Comparison of ENCODE assay signal across 1 cellular context in genomic region chr2:137910641-137911040, GRCh38.
TF ChIP-seq lines count a peak whose summit lies in the region.

No MANE protein-coding gene starts in this region.

TF ChIP-seq in WTC11, 78 proteins besides CTCF, POLR2A, EP300 and RAD21 (continued from another document):
- TF ChIP-seq MLX (CRISPR knock-in tag; IDR thresholded peaks at IDR 0.05): no peak
- TF ChIP-seq ZNF317 (CRISPR knock-in tag; IDR thresholded peaks at IDR 0.05; ENCODE audit: borderline replicate concordance, low read depth): no peak
- TF ChIP-seq GTF2I (CRISPR knock-in tag; conservative IDR thresholded peaks at IDR 0.05): no peak
- no peak for TF ChIP-seq OVOL2 (CRISPR knock-in tag; IDR thresholded peaks at IDR 0.05; ENCODE audit: borderline replicate concordance)
- no peak for TF ChIP-seq MXD4 (CRISPR knock-in tag; IDR thresholded peaks at IDR 0.05; ENCODE audit: borderline replicate concordance)
- TF ChIP-seq RELA (CRISPR knock-in tag; IDR thresholded peaks at IDR 0.05; ENCODE audit: borderline replicate concordance): no peak
- TF ChIP-seq E2F4 (CRISPR knock-in tag; IDR thresholded peaks at IDR 0.05; ENCODE audit: borderline replicate concordance, low read depth): no peak
- no peak for TF ChIP-seq NFYB (CRISPR knock-in tag; conservative IDR thresholded peaks at IDR 0.05; ENCODE audit: low read depth)
- no peak for TF ChIP-seq ZNF121 (CRISPR knock-in tag; IDR thresholded peaks at IDR 0.05)
- no peak for TF ChIP-seq ESRRA (CRISPR knock-in tag; IDR thresholded peaks at IDR 0.05; ENCODE audit: borderline replicate concordance)
- no peak for TF ChIP-seq SP1 (CRISPR knock-in tag; conservative IDR thresholded peaks at IDR 0.05)
- no peak for TF ChIP-seq EMX1 (CRISPR knock-in tag; IDR thresholded peaks at IDR 0.05)
- no peak for TF ChIP-seq ATF3 (CRISPR knock-in tag; conservative IDR thresholded peaks at IDR 0.05)
- no peak for TF ChIP-seq CDX4 (CRISPR knock-in tag; IDR thresholded peaks at IDR 0.05; ENCODE audit: borderline replicate concordance)
- TF ChIP-seq ZNF138 (CRISPR knock-in tag; conservative IDR thresholded peaks at IDR 0.05): no peak
- no peak for TF ChIP-seq CREM (CRISPR knock-in tag; IDR thresholded peaks at IDR 0.05)
- TF ChIP-seq SMAD3 (CRISPR knock-in tag; IDR thresholded peaks at IDR 0.05; ENCODE audit: borderline replicate concordance): no peak
